In genomic region chr3:39383913-39384664, GRCh38 we compare ENCODE assay signal across 8 cellular contexts. TPM values are rescaled to one million over a fixed set of nuclear protein-coding genes. Genes with fewer than 3 reads are reported as not detected.
A peak's percentile ranks its signal among the peaks of the same experiment; 100 is the strongest.
DNase-seq lines count a peak whose midpoint lies in the region; ATAC-seq and TF ChIP-seq lines count a peak whose summit lies in the region.

No MANE protein-coding gene starts in this region.

- DNase-seq in ELR (ENCODE audit: low read depth) (peak; percentile 93), H7 (peak; percentile 99), NAMALWA (ENCODE audit: low spot score) (peak; percentile 96), glomerular visceral epithelial cell (ENCODE audit: extremely low spot score) (peak; percentile 93), trophoblast cell (peak; percentile 97), upper lobe of left lung (peak; percentile 96 to 99), DMS79 treated with DMSO at 0.1 percent for 48 hours (lab: John Stamatoyannopoulos, UW) (no peak)
- DNase-seq in activated effector memory CD4-positive, alpha-beta T cell treated with anti-CD3 and anti-CD28 coated beads, Interleukin-2, amount 50 U/mL, for 16 hours = peak; percentile 98

- H3K4me3 ChIP-seq in H7 (ENCODE audit: insufficient read depth, low read depth, low read length) (peak overlapping the region; percentile 93), trophoblast cell (ENCODE audit: low read depth, low read length) (peak overlapping the region; percentile 89), upper lobe of left lung (peak overlapping the region; percentile 67 to 94 (median 88))

- peak overlapping the region; percentile 37 for H2BK120ac ChIP-seq in trophoblast cell (ENCODE audit: insufficient read depth, low read length, poor library complexity)

- peak in 3 of 4 donors; percentile 85 to 92 (median 92) for TF ChIP-seq POLR2A in upper lobe of left lung (IDR thresholded peaks at IDR 0.05)

- H3K27ac ChIP-seq in trophoblast cell (ENCODE audit: low read depth, low read length) (peak overlapping the region; percentile 76), upper lobe of left lung (peak overlapping the region; percentile 91 to 96 (median 94))

- H2BK12ac ChIP-seq in trophoblast cell (ENCODE audit: low read length) = no peak overlapping the region

- peak in 1 of 4 donors; percentile 29 for TF ChIP-seq EP300 in upper lobe of left lung (IDR thresholded peaks at IDR 0.05)

- H3K4me2 ChIP-seq in trophoblast cell (ENCODE audit: low read length) = peak overlapping the region; percentile 78

- peaks cover 32% of the 10 kb centered on the region for H3K79me2 ChIP-seq in trophoblast cell (ENCODE audit: control insufficient read depth, insufficient read depth, low read length, poor library complexity)

- peak; percentile 97 to 98 for ATAC-seq in upper lobe of left lung (ENCODE audit: low FRiP score in 2 of 2)

- H3K36me3 ChIP-seq in H7 (replicated peaks; ENCODE audit: control insufficient read depth, insufficient read depth, low read length) (peaks cover 2% of the 10 kb centered on the region), trophoblast cell (ENCODE audit: control insufficient read depth in 1 of 2, insufficient read depth in 2 of 2, low read length in 2 of 2) (no peaks in the 10 kb centered on the region), upper lobe of left lung (no peaks in the 10 kb centered on the region)

- H3K14ac ChIP-seq in trophoblast cell (ENCODE audit: low read length) = peak overlapping the region; percentile 67

- H3K23ac ChIP-seq in trophoblast cell (ENCODE audit: low read length) = no peak overlapping the region

- peak overlapping the region; percentile 66 for H3K4ac ChIP-seq in trophoblast cell (ENCODE audit: low read depth, low read length)

- peaks cover 9% of the 10 kb centered on the region for H3K79me1 ChIP-seq in trophoblast cell (ENCODE audit: low read length)

- H3K4me1 ChIP-seq in trophoblast cell (ENCODE audit: control insufficient read depth in 1 of 2, insufficient read depth in 2 of 2, low read length in 2 of 2) = peaks cover 0 to 6% of the 10 kb centered on the region in 2 experiments
- peaks cover 16 to 41% (median 26%) of the 10 kb centered on the region in 4 donors for H3K4me1 ChIP-seq in upper lobe of left lung

- H3K9me3 ChIP-seq in trophoblast cell (ENCODE audit: insufficient read depth, low read depth, low read length) = no peaks in the 10 kb centered on the region
- H3K9me3 ChIP-seq in upper lobe of left lung = no peaks in the 10 kb centered on the region

- H3K27me3 ChIP-seq in H7 (ENCODE audit: control insufficient read depth, insufficient read depth, low read length) (no peaks in the 10 kb centered on the region), trophoblast cell (ENCODE audit: insufficient read depth, low read length) (no peaks in the 10 kb centered on the region), upper lobe of left lung (no peaks in the 10 kb centered on the region)

- peak overlapping the region; percentile 59 for H2AFZ ChIP-seq in trophoblast cell (ENCODE audit: insufficient read depth, low read length, poor library complexity)

- TF ChIP-seq CTCF in upper lobe of left lung (IDR thresholded peaks at IDR 0.05) = peak in 3 of 6 experiments; percentile 34 to 49 (median 38)

- peak overlapping the region; percentile 29 for H4K12ac ChIP-seq in trophoblast cell (ENCODE audit: low read depth, low read length)

- peak overlapping the region; percentile 95 for H3K9ac ChIP-seq in trophoblast cell (ENCODE audit: low read length)

- H2BK5ac ChIP-seq in trophoblast cell (ENCODE audit: low read depth, low read length, poor library complexity) = peak overlapping the region; percentile 17

- peak overlapping the region; percentile 58 for H3K18ac ChIP-seq in trophoblast cell (ENCODE audit: low read length)

- WGBS in trophoblast cell (ENCODE audit: extremely low coverage, insufficient coverage, insufficient read length) = no CpG with 5 or more reads among the region's 63 CpGs
- WGBS in upper lobe of left lung, 2 donors = 3 to 5% methylated on average over 12 to 22 of the region's 63 CpGs

- peak overlapping the region; percentile 75 for H4K8ac ChIP-seq in trophoblast cell (ENCODE audit: low read depth, low read length)

- H4K91ac ChIP-seq in trophoblast cell (ENCODE audit: low read depth, low read length) = peak overlapping the region; percentile 88

- H2AK5ac ChIP-seq in trophoblast cell (ENCODE audit: low read length) = peak overlapping the region; percentile 44

RNA-seq across cellular contexts. Expression of gene SLC25A38, which starts 0.9 kb away (rescaled TPM):
- total RNA-seq in H7 (2014; rRNA removed; shearing (Covaris generic)) = 45.1 and 50.7 TPM in 2 replicates
- polyA plus RNA-seq in trophoblast cell (2013) = 20.3 and 21.5 TPM in 2 replicates
- total RNA-seq in upper lobe of left lung = 10 to 100 TPM; 17.5 to 36.5 (median 30.2) TPM

RNA-seq across cellular contexts. Expression of gene RPSA, which starts 22.4 kb away (rescaled TPM):
- 3,033 and 3,141 TPM in 2 replicates for total RNA-seq in H7 (2014; rRNA removed; shearing (Covaris generic))
- polyA plus RNA-seq in trophoblast cell (2013) = 1,546 and 1,587 TPM in 2 replicates
- 100 to 1,000 TPM; 317 to 921 (median 709) TPM for total RNA-seq in upper lobe of left lung

RNA-seq across cellular contexts. Expression of gene CCR8, which starts 54.6 kb away (rescaled TPM):
- 0.15 TPM in 1 of 2 replicates, not detected in the other for total RNA-seq in H7 (2014; rRNA removed; shearing (Covaris generic))
- not detected in 2 replicates for polyA plus RNA-seq in trophoblast cell (2013)
- not detected for total RNA-seq in upper lobe of left lung
